In genomic region chr14:30225171-30225570, GRCh38 we compare ENCODE assay signal across 29 cellular contexts.
DNase-seq lines count a peak whose midpoint lies in the region; ATAC-seq and TF ChIP-seq lines count a peak whose summit lies in the region.
"Had no signal": no experiment of that assay in that cellular context is flagged by ENCODE, and none has a peak within 500 bp of the region (broad histone marks: within the 10 kb centered on the region; RNA-seq: fewer than 3 reads in every experiment).

No MANE protein-coding gene starts in this region.

- H3K4me1 ChIP-seq in thoracic aorta (ENCODE audit: control insufficient read depth in 1 of 2, low read depth in 2 of 2) = peaks cover 51 to 84% of the 10 kb centered on the region in 2 donors
- H3K4me1 ChIP-seq: BLaER1, testis had no signal

- no peak overlapping the region for H3K27ac Mint-ChIP-seq in activated naive CD4-positive, alpha-beta T cell treated with anti-CD3 and anti-CD28 coated beads, Interleukin-2, amount 50 U/mL, for 72 hours
- H3K27ac Mint-ChIP-seq: activated T-cell treated with anti-CD3 and anti-CD28 coated beads, Interleukin-2, amount 50 U/mL, for 72 hours; HFFc6; naive thymus-derived CD8-positive, alpha-beta T cell; progenitor cell of endocrine pancreas had no signal

- H3K9me3 Mint-ChIP-seq in activated naive CD4-positive, alpha-beta T cell treated with anti-CD3 and anti-CD28 coated beads, Interleukin-2, amount 50 U/mL, for 72 hours = peaks cover 0 to 5% of the 10 kb centered on the region in 2 donors
- H3K9me3 Mint-ChIP-seq: HFFc6 had no signal

- DNase-seq in choroid plexus epithelial cell (ENCODE audit: low read depth) (peak; percentile 73), iris pigment epithelial cell (ENCODE audit: low read depth) (peak; percentile 43), thoracic aorta (ENCODE audit: low spot score) (no peak)
- no peak for DNase-seq in stimulated activated naive CD4-positive, alpha-beta T cell (lab: John Stamatoyannopoulos, UW)
- no peak for DNase-seq in stimulated activated CD4-positive, alpha-beta T cell treated with anti-CD3 and anti-CD28 coated beads, Interleukin-1b, Interleukin-23, amount 100 ng/mL, for 48 hours
- DNase-seq in activated naive CD4-positive, alpha-beta T cell treated with anti-CD3 and anti-CD28 coated beads, Interleukin-2, amount 50 U/mL, for 72 hours (ENCODE audit: low spot score in 2 of 2) = no peak
- DNase-seq: activated CD4-positive, alpha-beta T cell treated with anti-CD3 and anti-CD28 coated beads, Interleukin-2, amount 50 U/mL, for 48 hours; activated CD4-positive, CD25-positive, alpha-beta regulatory T cell treated with anti-CD3 and anti-CD28 coated beads, Interleukin-2, amount 50 U/mL, for 72 hours; activated T-cell treated with anti-CD3 and anti-CD28 coated beads, Interleukin-2, amount 50 U/mL, for 72 hours; adrenal gland; effector CD4-positive, alpha-beta T cell; EL; head of caudate nucleus; HFFc6; midbrain; naive thymus-derived CD8-positive, alpha-beta T cell; NCI-H1092 treated with DMSO at 0.1 percent for 48 hours; NCI-H187; NCI-H2171 treated with DMSO at 0.1 percent for 48 hours; NCI-H510A treated with DMSO at 0.1 percent for 48 hours; nucleus accumbens; PC-3; stimulated activated naive CD8-positive, alpha-beta T cell treated with anti-CD3 and anti-CD28 coated beads, Interleukin-15, Interleukin-2, amounts not matched to agents 100 U/mL and 50 U/mL, for 24 hours; T-helper 2 cell; testis had no signal

- ATAC-seq in thoracic aorta (ENCODE audit: insufficient number of reproducible peaks, low FRiP score, low read depth) = no peak
- no peak for ATAC-seq in activated naive CD4-positive, alpha-beta T cell treated with anti-CD3 and anti-CD28 coated beads, Interleukin-2, amount 50 U/mL, for 72 hours
- ATAC-seq: activated T-cell treated with anti-CD3 and anti-CD28 coated beads, Interleukin-2, amount 50 U/mL, for 72 hours; naive thymus-derived CD8-positive, alpha-beta T cell; PC-3; stimulated activated naive CD8-positive, alpha-beta T cell treated with anti-CD3 and anti-CD28 coated beads, Interleukin-15, Interleukin-2, amounts not matched to agents 100 U/mL and 50 U/mL, for 24 hours had no signal

- no peaks in the 10 kb centered on the region for H3K36me3 ChIP-seq in thoracic aorta
- H3K36me3 ChIP-seq: adrenal gland, BLaER1 had no signal

- no peak overlapping the region for H3K4me3 ChIP-seq in choroid plexus epithelial cell (ENCODE audit: low read depth, low read length)
- no peak overlapping the region for H3K4me3 ChIP-seq in thoracic aorta
- H3K4me3 ChIP-seq: adrenal gland, BLaER1, testis had no signal

- H3K27me3 ChIP-seq in thoracic aorta (replicated peaks; ENCODE audit: insufficient read depth) = no peaks in the 10 kb centered on the region
- H3K27me3 ChIP-seq: adrenal gland, BLaER1, testis had no signal

- H3K27ac ChIP-seq in VCaP (peak overlapping the region; percentile 64), thoracic aorta (peak overlapping the region; percentile 84 to 91)
- H3K27ac ChIP-seq: adrenal gland, BLaER1, testis had no signal

- no peaks in the 10 kb centered on the region for H3K36me3 Mint-ChIP-seq in activated naive CD4-positive, alpha-beta T cell treated with anti-CD3 and anti-CD28 coated beads, Interleukin-2, amount 50 U/mL, for 72 hours
- H3K36me3 Mint-ChIP-seq: brain; naive thymus-derived CD8-positive, alpha-beta T cell had no signal

- TF ChIP-seq CTCF in VCaP (conservative IDR thresholded peaks at IDR 0.05) (no peak), choroid plexus epithelial cell (conservative IDR thresholded peaks at IDR 0.05; ENCODE audit: low read depth, low read length) (no peak), thoracic aorta (IDR thresholded peaks at IDR 0.05) (no peak)

- no peaks in the 10 kb centered on the region for H3K9me3 ChIP-seq in thoracic aorta
- H3K9me3 ChIP-seq: adrenal gland, BLaER1, testis had no signal

Comparison
In these comparisons a context has a peak if more than half of its experiments do, and no peak if none do; other contexts are left out.
1. DNase-seq: peak in choroid plexus epithelial cell (single experiment) and iris pigment epithelial cell (single experiment); none in thoracic aorta (single experiment), stimulated activated naive CD4-positive, alpha-beta T cell (0 of 6), stimulated activated CD4-positive, alpha-beta T cell treated with anti-CD3 and anti-CD28 coated beads, Interleukin-1b, Interleukin-23, amount 100 ng/mL, for 48 hours (single experiment) and activated naive CD4-positive, alpha-beta T cell treated with anti-CD3 and anti-CD28 coated beads, Interleukin-2, amount 50 U/mL, for 72 hours (0 of 2).